19 cellular contexts compared by ENCODE assay signal in the genomic region with DNA sequence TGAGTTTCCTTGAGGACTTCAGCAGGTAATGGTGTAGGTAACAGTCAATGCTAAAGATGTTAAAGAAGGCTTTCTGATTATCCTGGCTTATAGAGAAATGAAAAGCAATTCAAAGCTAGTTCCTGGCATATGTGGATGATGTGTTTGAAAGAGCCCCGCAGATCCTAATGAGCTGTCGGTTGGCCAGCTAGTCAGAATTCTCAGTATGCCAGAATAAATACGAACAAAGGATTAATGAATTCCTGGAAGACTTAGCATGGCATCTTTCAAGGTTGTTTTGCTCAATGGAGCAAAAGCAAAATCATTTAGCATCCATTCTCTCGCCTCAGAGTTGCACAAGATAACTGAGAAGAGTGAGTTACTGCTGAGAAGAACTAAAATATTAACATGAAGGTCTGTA.
"Had no signal": no experiment of that assay in that cellular context is flagged by ENCODE, and none has a peak within 500 bp of the region (broad histone marks: within the 10 kb centered on the region; RNA-seq: fewer than 3 reads in every experiment).

No MANE protein-coding gene starts in this region.

- H3K4me3 ChIP-seq: ascending aorta, cardiac muscle cell, colonic mucosa, heart left ventricle, left lung, pancreas, tibial artery had no signal

- H3K36me3 ChIP-seq: ascending aorta, cardiac muscle cell, colonic mucosa, heart left ventricle, left lung, pancreas, tibial artery had no signal

- DNase-seq: activated CD4-positive, alpha-beta T cell treated with anti-CD3 and anti-CD28 coated beads, Interleukin-2, amount 10 ng/mL, durations not matched to agents 7 days and 5 days; activated CD8-positive, alpha-beta memory T cell treated with anti-CD3 and anti-CD28 coated beads, Interleukin-2, amount 50 U/mL, for 48 hours; activated effector memory CD4-positive, alpha-beta T cell treated with anti-CD3 and anti-CD28 coated beads, Interleukin-2, amount 50 U/mL, for 16 hours; activated T-cell treated with anti-CD3 and anti-CD28 coated beads, Interleukin-2, amount 50 U/mL, for 72 hours; colonic mucosa; heart left ventricle; left lung; nephron progenitor cell; pancreas; stimulated activated CD4-positive, alpha-beta T cell treated with anti-CD3 and anti-CD28 coated beads, Interleukin-12 subunit alpha, Interleukin-12 subunit beta, amount 100 ng/mL, for 4 hours; stimulated activated CD4-positive, alpha-beta T cell treated with anti-CD3 and anti-CD28 coated beads, Interleukin-1b, Interleukin-23, amount 100 ng/mL, for 48 hours; stimulated activated CD8-positive, alpha-beta memory T cell treated with anti-CD3 and anti-CD28 coated beads, Interleukin-4, amount 100 ng/mL, for 48 hours; stimulated activated naive CD4-positive, alpha-beta T cell treated with Interleukin-2 at 50 U/mL for 16 hours; T-helper 1 cell; T-helper 9 cell; tibial artery had no signal

- H3K27ac ChIP-seq: ascending aorta, cardiac muscle cell, colonic mucosa, heart left ventricle, left lung, pancreas, tibial artery had no signal

- H3K27me3 ChIP-seq: ascending aorta, cardiac muscle cell, colonic mucosa, heart left ventricle, left lung, pancreas, tibial artery had no signal

- H3K9me3 ChIP-seq: ascending aorta, colonic mucosa, heart left ventricle, left lung, pancreas, tibial artery had no signal

- FAIRE-seq: frontal cortex, pancreas had no signal

- H3K4me1 ChIP-seq: ascending aorta, colonic mucosa, heart left ventricle, left lung, pancreas, tibial artery had no signal
